ENCODE assay signal across 15 cellular contexts in the genomic region with DNA sequence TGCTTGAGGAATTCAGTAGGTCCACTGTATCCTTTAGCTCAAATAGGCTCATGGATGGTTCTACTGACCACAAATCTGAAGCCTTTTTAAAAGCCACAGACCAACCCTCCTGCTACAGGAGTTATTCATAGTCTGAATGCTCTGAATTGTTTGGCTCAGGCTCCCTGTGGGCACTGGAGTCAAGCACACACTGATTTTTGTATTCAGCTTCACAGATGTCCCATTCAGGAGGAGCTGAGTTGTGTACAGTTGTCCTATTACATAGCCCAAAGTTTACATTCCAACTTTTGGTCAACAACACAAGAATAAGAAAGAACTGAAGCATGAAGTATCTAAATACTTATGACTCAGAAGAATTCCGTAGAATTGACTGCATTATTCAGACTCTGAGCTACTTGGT.
A peak's percentile ranks its signal among the peaks of the same experiment; 100 is the strongest.
DNase-seq lines count a peak whose midpoint lies in the region; ATAC-seq and TF ChIP-seq lines count a peak whose summit lies in the region.
"Had no signal": no experiment of that assay in that cellular context is flagged by ENCODE, and none has a peak within 500 bp of the region (broad histone marks: within the 10 kb centered on the region; RNA-seq: fewer than 3 reads in every experiment).

No MANE protein-coding gene starts in this region.

- no peaks in the 10 kb centered on the region for H3K27me3 ChIP-seq in PC-9 (ENCODE audit: insufficient read depth, low read depth)
- H3K27me3 ChIP-seq in mesendoderm (ENCODE audit: insufficient read depth, low read length, poor library complexity), result no peaks in the 10 kb centered on the region
- no peaks in the 10 kb centered on the region for H3K27me3 ChIP-seq in HAP-1 (ENCODE audit: low read depth)
- no peaks in the 10 kb centered on the region for H3K27me3 ChIP-seq in naive thymus-derived CD4-positive, alpha-beta T cell (ENCODE audit: control insufficient read depth in 2 of 2, insufficient read depth in 2 of 2, low read length in 2 of 2)

- no peaks in the 10 kb centered on the region for H4K20me1 ChIP-seq in PC-9 (ENCODE audit: insufficient read depth)

- no peak overlapping the region for H4K5ac ChIP-seq in mesendoderm (ENCODE audit: low read length)

- DNase-seq in Caki2 (ENCODE audit: low read depth), result peak; percentile 42
- DNase-seq in PC-9, result peak; percentile 48 to 78
- peak; percentile 56 for DNase-seq in epithelial cell of esophagus (ENCODE audit: low read depth)
- DNase-seq in mesendoderm, result peak; percentile 42
- DNase-seq in HAP-1 (ENCODE audit: low spot score in 2 of 2), result no peak
- no peak for DNase-seq in activated effector memory CD4-positive, alpha-beta T cell treated with Interleukin-2 at 50 U/mL for 16 hours
- DNase-seq in naive thymus-derived CD4-positive, alpha-beta T cell, result no peak
- DNase-seq: activated CD4-positive, alpha-beta T cell treated with anti-CD3 and anti-CD28 coated beads, Interleukin-2, amount 50 U/mL, for 48 hours; activated naive CD4-positive, alpha-beta T cell treated with anti-CD3 and anti-CD28 coated beads for 36 hours; GDM1; GOT3; NCI-H510A; stimulated activated CD4-positive, alpha-beta T cell treated with anti-CD3 and anti-CD28 coated beads, Interleukin-4, amount 100 ng/mL, for 1 hour; stimulated activated naive CD8-positive, alpha-beta T cell treated with anti-CD3 and anti-CD28 coated beads, Interleukin-15, amount 100 ng/mL, for 72 hours had no signal

- H3K36me3 ChIP-seq in PC-9 (ENCODE audit: low read depth), result no peaks in the 10 kb centered on the region
- H3K36me3 ChIP-seq in mesendoderm (ENCODE audit: control insufficient read depth, insufficient read depth, low read length), result no peaks in the 10 kb centered on the region
- H3K36me3 ChIP-seq in HAP-1 (replicated peaks), result no peaks in the 10 kb centered on the region
- H3K36me3 ChIP-seq in naive thymus-derived CD4-positive, alpha-beta T cell (ENCODE audit: control insufficient read depth in 2 of 3, insufficient read depth in 3 of 3, low read length in 3 of 3), result no peaks in the 10 kb centered on the region

- no TSS peak for BruUV-seq in PC-9 (replicated peaks; lab: Mats Ljungman, UMichigan)

- no peaks in the 10 kb centered on the region for H3K79me1 ChIP-seq in mesendoderm (ENCODE audit: low read length)

- H3K4ac ChIP-seq in mesendoderm (ENCODE audit: low read depth, low read length), result no peak overlapping the region

- H3K9me3 ChIP-seq in PC-9 (ENCODE audit: insufficient read depth, low read depth) (no peaks in the 10 kb centered on the region), HAP-1 (no peaks in the 10 kb centered on the region)
- H3K9me3 ChIP-seq in naive thymus-derived CD4-positive, alpha-beta T cell (ENCODE audit: control insufficient read depth in 2 of 3, low read length in 3 of 3), result no peaks in the 10 kb centered on the region

- H3K4me3 ChIP-seq in PC-9 (no peak overlapping the region), epithelial cell of esophagus (ENCODE audit: low read length) (no peak overlapping the region), mesendoderm (ENCODE audit: low read length) (no peak overlapping the region), HAP-1 (no peak overlapping the region)
- no peak overlapping the region for H3K4me3 ChIP-seq in naive thymus-derived CD4-positive, alpha-beta T cell (ENCODE audit: low read length)

- H3K4me1 Mint-ChIP-seq in naive thymus-derived CD4-positive, alpha-beta T cell, result no peaks in the 10 kb centered on the region
- H3K4me1 Mint-ChIP-seq: stimulated activated naive CD8-positive, alpha-beta T cell treated with anti-CD3 and anti-CD28 coated beads, Interleukin-15, amount 100 ng/mL, for 72 hours had no signal

- H3K27me3 Mint-ChIP-seq in naive thymus-derived CD4-positive, alpha-beta T cell, result peaks cover 0 to 4% (median 0%) of the 10 kb centered on the region in 5 donors
- H3K27me3 Mint-ChIP-seq: stimulated activated naive CD8-positive, alpha-beta T cell treated with anti-CD3 and anti-CD28 coated beads, Interleukin-15, amount 100 ng/mL, for 72 hours had no signal

- CTCF ChIA-PET in PC-9 (lab: Charles Lee), result no interaction called here
- CTCF ChIA-PET in naive thymus-derived CD4-positive, alpha-beta T cell (lab: Charles Lee), result no interaction called here

- H3K56ac ChIP-seq in mesendoderm (ENCODE audit: low read length), result no peak overlapping the region

- H4K8ac ChIP-seq in mesendoderm (ENCODE audit: low read depth, low read length), result no peak overlapping the region

- intact Hi-C loops in PC-9 (cut with micrococcal nuclease; ENCODE audit: unreplicated experiment), result loop anchor here (1.0 to 10.0 kb wide), 3 partner anchors 14 to 140 kb away; no protein-coding TSS in a partner anchor
- intact Hi-C loops in naive thymus-derived CD4-positive, alpha-beta T cell (cut with micrococcal nuclease), result no loop called here

- no peak overlapping the region for H3K18ac ChIP-seq in mesendoderm (ENCODE audit: low read length)

- no peaks in the 10 kb centered on the region; the same call in 1 of the 2 replicates for H3K9me2 ChIP-seq in PC-9 (ENCODE audit: insufficient read depth)

- in situ Hi-C loops in Caki2 (cut with HindIII; ENCODE audit: low pct_unique_long_range_greater_than_20kb, low sequenced_read_pairs), result no loop called here
- in situ Hi-C loops in HAP-1 (cut with MboI; ENCODE audit: low sequenced_read_pairs), result no loop called here

- TF ChIP-seq CTCF in PC-9 (conservative IDR thresholded peaks at IDR 0.05) (no peak), epithelial cell of esophagus (IDR thresholded peaks at IDR 0.05; ENCODE audit: insufficient read depth, low read depth, low read length, missing control alignments) (no peak)

- H3K36me3 Mint-ChIP-seq in naive thymus-derived CD4-positive, alpha-beta T cell, result peaks cover 0 to 6% (median 0%) of the 10 kb centered on the region in 5 donors

- no peak overlapping the region for H3K27ac ChIP-seq in PC-9
- H3K27ac ChIP-seq in mesendoderm (ENCODE audit: low read depth, low read length), result no peak overlapping the region
- no peak overlapping the region for H3K27ac ChIP-seq in naive thymus-derived CD4-positive, alpha-beta T cell (ENCODE audit: low read depth, low read length)

- H3K4me2 ChIP-seq in PC-9 (no peak overlapping the region), mesendoderm (ENCODE audit: low read length) (no peak overlapping the region)

- H2AK5ac ChIP-seq in mesendoderm (ENCODE audit: low read length), result no peak overlapping the region

- H3K79me2 ChIP-seq in PC-9 (ENCODE audit: low read depth), result no peaks in the 10 kb centered on the region
- H3K79me2 ChIP-seq in mesendoderm (ENCODE audit: control insufficient read depth, insufficient read depth, low read length), result no peaks in the 10 kb centered on the region

- no peak overlapping the region for H3K27ac Mint-ChIP-seq in naive thymus-derived CD4-positive, alpha-beta T cell
- H3K27ac Mint-ChIP-seq: activated naive CD4-positive, alpha-beta T cell treated with anti-CD3 and anti-CD28 coated beads for 36 hours; stimulated activated naive CD8-positive, alpha-beta T cell treated with anti-CD3 and anti-CD28 coated beads, Interleukin-15, amount 100 ng/mL, for 72 hours had no signal

- H2BK120ac ChIP-seq in mesendoderm (ENCODE audit: low read depth, low read length), result no peak overlapping the region

- no peak for ATAC-seq in HG02840 (IDR thresholded peaks at IDR 0.05; ENCODE audit: low FRiP score, unreplicated experiment)
- no peak for ATAC-seq in naive thymus-derived CD4-positive, alpha-beta T cell
- ATAC-seq: stimulated activated naive CD8-positive, alpha-beta T cell treated with anti-CD3 and anti-CD28 coated beads, Interleukin-15, amount 100 ng/mL, for 72 hours had no signal

- POLR2A ChIA-PET in PC-9 (lab: Charles Lee; ENCODE audit: unreplicated experiment), result interaction anchor here (0.6 to 0.7 kb wide), 3 partner anchors 15 to 1795 kb away, joined by 3 to 8 read pairs (median 4); no protein-coding TSS in a partner anchor
- POLR2A ChIA-PET in naive thymus-derived CD4-positive, alpha-beta T cell (lab: Charles Lee), result no interaction called here

- WGBS in mesendoderm (ENCODE audit: extremely low coverage, insufficient coverage, low lambda C conversion rate), result no CpG with 5 or more reads among the region's 1 CpG

- no peak overlapping the region for H2BK15ac ChIP-seq in mesendoderm (replicated peaks; ENCODE audit: low read depth)

- no peak overlapping the region for H2AFZ ChIP-seq in PC-9

- peaks cover 0 to 7% (median 0%) of the 10 kb centered on the region in 11 donors for H3K9me3 Mint-ChIP-seq in naive thymus-derived CD4-positive, alpha-beta T cell

- no peak overlapping the region for H3K23ac ChIP-seq in mesendoderm (ENCODE audit: low read length)

- no peak overlapping the region for H3K4me3 Mint-ChIP-seq in naive thymus-derived CD4-positive, alpha-beta T cell
- H3K4me3 Mint-ChIP-seq: activated naive CD4-positive, alpha-beta T cell treated with anti-CD3 and anti-CD28 coated beads for 36 hours; stimulated activated naive CD8-positive, alpha-beta T cell treated with anti-CD3 and anti-CD28 coated beads, Interleukin-15, amount 100 ng/mL, for 72 hours had no signal

- H3K4me1 ChIP-seq in PC-9 (replicated peaks; ENCODE audit: insufficient read depth) (peaks cover 11% of the 10 kb centered on the region; the same call in 1 of the 2 replicates), mesendoderm (ENCODE audit: control insufficient read depth, low read depth, low read length) (no peaks in the 10 kb centered on the region), HAP-1 (no peaks in the 10 kb centered on the region)
- no peaks in the 10 kb centered on the region for H3K4me1 ChIP-seq in naive thymus-derived CD4-positive, alpha-beta T cell (ENCODE audit: control insufficient read depth in 2 of 2, insufficient read depth in 2 of 2, low read length in 2 of 2)

- H3K9ac ChIP-seq in mesendoderm (ENCODE audit: low read length), result no peak overlapping the region

- H3F3A ChIP-seq in PC-9 (ENCODE audit: insufficient read depth, low read depth), result 0 out of 2 replicates have a peak, but pooled peaks cover 7% of the 10 kb centered on the region

- H2BK5ac ChIP-seq in mesendoderm (ENCODE audit: low read length), result no peak overlapping the region

Comparison
In these comparisons a context has a peak if more than half of its experiments do, and no peak if none do; other contexts are left out.
1. DNase-seq: peak in Caki2 (single experiment), PC-9 (2 of 2), epithelial cell of esophagus (single experiment) and mesendoderm (single experiment); none in HAP-1 (0 of 2), activated effector memory CD4-positive, alpha-beta T cell treated with Interleukin-2 at 50 U/mL for 16 hours (single experiment) and naive thymus-derived CD4-positive, alpha-beta T cell (0 of 9).